Comparison of ENCODE assay signal across 13 cellular contexts in the genomic region with DNA sequence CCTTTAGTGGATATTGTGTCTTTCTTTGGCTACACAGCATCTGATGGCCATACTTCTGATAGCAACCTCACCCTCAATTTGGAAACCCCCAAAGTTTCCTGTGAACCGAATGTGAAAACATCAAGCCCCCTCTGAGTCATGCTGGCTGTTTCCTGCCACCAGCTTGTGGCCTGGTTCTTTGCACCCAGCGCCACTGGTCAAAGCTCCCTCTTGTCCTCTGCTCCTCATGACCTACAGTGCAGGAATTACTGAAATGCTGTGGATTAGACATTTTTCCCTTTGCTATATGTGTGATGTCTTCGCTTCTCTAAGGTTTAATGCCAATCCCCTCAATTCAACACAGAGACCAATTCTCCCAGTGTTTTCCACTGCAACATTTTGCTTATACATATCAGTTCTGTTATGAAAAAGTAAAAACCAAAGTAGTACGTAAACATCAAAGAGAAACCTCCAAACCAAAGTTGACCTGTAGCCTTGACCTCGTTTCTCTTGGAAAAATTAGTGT.
DNase-seq lines count a peak whose midpoint lies in the region; ATAC-seq and TF ChIP-seq lines count a peak whose summit lies in the region.
"Had no signal": no experiment of that assay in that cellular context is flagged by ENCODE, and none has a peak within 500 bp of the region (broad histone marks: within the 10 kb centered on the region; RNA-seq: fewer than 3 reads in every experiment).

No MANE protein-coding gene starts in this region.

- no peaks in the 10 kb centered on the region for H3K36me3 Mint-ChIP-seq in activated CD8-positive, alpha-beta T cell treated with anti-CD3 and anti-CD28 coated beads for 36 hours (ENCODE audit: low read depth)
- no peaks in the 10 kb centered on the region for H3K36me3 Mint-ChIP-seq in activated CD8-positive, alpha-beta T cell treated with anti-CD3 and anti-CD28 coated beads, Interleukin-2, amount 10 ng/mL, durations not matched to agents 7 days and 5 days (ENCODE audit: low read depth)
- no peaks in the 10 kb centered on the region for H3K36me3 Mint-ChIP-seq in stimulated activated effector memory CD8-positive, alpha-beta T cell treated with anti-CD3 and anti-CD28 coated beads, Interleukin-12 subunit alpha, Interleukin-12 subunit beta, amount 100 ng/mL, for 72 hours
- H3K36me3 Mint-ChIP-seq in endothelial cell (ENCODE audit: low read depth, unreplicated experiment) = no peaks in the 10 kb centered on the region

- H3K4me3 Mint-ChIP-seq in activated CD8-positive, alpha-beta T cell treated with anti-CD3 and anti-CD28 coated beads for 36 hours = no peak overlapping the region
- no peak overlapping the region for H3K4me3 Mint-ChIP-seq in activated CD8-positive, alpha-beta T cell treated with anti-CD3 and anti-CD28 coated beads, Interleukin-2, amount 10 ng/mL, durations not matched to agents 7 days and 5 days
- peak overlapping the region; percentile 4 for H3K4me3 Mint-ChIP-seq in stimulated activated effector memory CD8-positive, alpha-beta T cell treated with anti-CD3 and anti-CD28 coated beads, Interleukin-12 subunit alpha, Interleukin-12 subunit beta, amount 100 ng/mL, for 72 hours
- H3K4me3 Mint-ChIP-seq in endothelial cell (ENCODE audit: unreplicated experiment) = no peak overlapping the region
- H3K4me3 Mint-ChIP-seq: H9 had no signal

- ATAC-seq in activated CD8-positive, alpha-beta T cell treated with anti-CD3 and anti-CD28 coated beads for 36 hours = peak; percentile 30
- ATAC-seq in activated CD8-positive, alpha-beta T cell treated with anti-CD3 and anti-CD28 coated beads, Interleukin-2, amount 10 ng/mL, durations not matched to agents 7 days and 5 days = no peak
- ATAC-seq in GM21619 (IDR thresholded peaks at IDR 0.05; ENCODE audit: unreplicated experiment) (peak; percentile 90), HG03108 (IDR thresholded peaks at IDR 0.05; ENCODE audit: unreplicated experiment) (peak; percentile 71)
- ATAC-seq in stimulated activated effector memory CD8-positive, alpha-beta T cell treated with anti-CD3 and anti-CD28 coated beads, Interleukin-12 subunit alpha, Interleukin-12 subunit beta, amount 100 ng/mL, for 72 hours = peak; percentile 84
- ATAC-seq: A549, mucosa of descending colon had no signal

- POLR2A ChIA-PET in activated CD8-positive, alpha-beta T cell treated with anti-CD3 and anti-CD28 coated beads for 36 hours (lab: Charles Lee) = no interaction called here
- POLR2A ChIA-PET in activated CD8-positive, alpha-beta T cell treated with anti-CD3 and anti-CD28 coated beads, Interleukin-2, amount 10 ng/mL, durations not matched to agents 7 days and 5 days (lab: Charles Lee) = no interaction called here

- no peaks in the 10 kb centered on the region for H3K9me3 Mint-ChIP-seq in activated CD8-positive, alpha-beta T cell treated with anti-CD3 and anti-CD28 coated beads for 36 hours
- peaks cover 4% of the 10 kb centered on the region for H3K9me3 Mint-ChIP-seq in activated CD8-positive, alpha-beta T cell treated with anti-CD3 and anti-CD28 coated beads, Interleukin-2, amount 10 ng/mL, durations not matched to agents 7 days and 5 days (ENCODE audit: insufficient read depth)
- peaks cover 9% of the 10 kb centered on the region for H3K9me3 Mint-ChIP-seq in stimulated activated effector memory CD8-positive, alpha-beta T cell treated with anti-CD3 and anti-CD28 coated beads, Interleukin-12 subunit alpha, Interleukin-12 subunit beta, amount 100 ng/mL, for 72 hours
- H3K9me3 Mint-ChIP-seq in endothelial cell (ENCODE audit: unreplicated experiment) = no peaks in the 10 kb centered on the region
- H3K9me3 Mint-ChIP-seq: H9 had no signal

- intact Hi-C loops in activated CD8-positive, alpha-beta T cell treated with anti-CD3 and anti-CD28 coated beads for 36 hours (cut with micrococcal nuclease) = no loop called here

- H3K27ac Mint-ChIP-seq in activated CD8-positive, alpha-beta T cell treated with anti-CD3 and anti-CD28 coated beads for 36 hours = no peak overlapping the region
- no peak overlapping the region for H3K27ac Mint-ChIP-seq in activated CD8-positive, alpha-beta T cell treated with anti-CD3 and anti-CD28 coated beads, Interleukin-2, amount 10 ng/mL, durations not matched to agents 7 days and 5 days
- peak overlapping the region; percentile 8 for H3K27ac Mint-ChIP-seq in stimulated activated effector memory CD8-positive, alpha-beta T cell treated with anti-CD3 and anti-CD28 coated beads, Interleukin-12 subunit alpha, Interleukin-12 subunit beta, amount 100 ng/mL, for 72 hours
- no peak overlapping the region for H3K27ac Mint-ChIP-seq in endothelial cell (ENCODE audit: unreplicated experiment)

- TF ChIP-seq CTCF in activated CD8-positive, alpha-beta T cell treated with anti-CD3 and anti-CD28 coated beads for 36 hours (IDR thresholded peaks at IDR 0.05) = no peak
- no peak for TF ChIP-seq CTCF in endothelial cell (IDR thresholded peaks at IDR 0.05; ENCODE audit: unreplicated experiment)

- no peaks in the 10 kb centered on the region for H3K27me3 Mint-ChIP-seq in activated CD8-positive, alpha-beta T cell treated with anti-CD3 and anti-CD28 coated beads for 36 hours
- H3K27me3 Mint-ChIP-seq in activated CD8-positive, alpha-beta T cell treated with anti-CD3 and anti-CD28 coated beads, Interleukin-2, amount 10 ng/mL, durations not matched to agents 7 days and 5 days (ENCODE audit: low read depth) = no peaks in the 10 kb centered on the region
- H3K27me3 Mint-ChIP-seq in endothelial cell (ENCODE audit: unreplicated experiment) = no peaks in the 10 kb centered on the region

- H3K4me1 Mint-ChIP-seq in activated CD8-positive, alpha-beta T cell treated with anti-CD3 and anti-CD28 coated beads for 36 hours (ENCODE audit: low read depth) = peaks cover 3% of the 10 kb centered on the region
- no peaks in the 10 kb centered on the region for H3K4me1 Mint-ChIP-seq in activated CD8-positive, alpha-beta T cell treated with anti-CD3 and anti-CD28 coated beads, Interleukin-2, amount 10 ng/mL, durations not matched to agents 7 days and 5 days (ENCODE audit: low read depth)
- no peaks in the 10 kb centered on the region for H3K4me1 Mint-ChIP-seq in stimulated activated effector memory CD8-positive, alpha-beta T cell treated with anti-CD3 and anti-CD28 coated beads, Interleukin-12 subunit alpha, Interleukin-12 subunit beta, amount 100 ng/mL, for 72 hours
- peaks cover 4% of the 10 kb centered on the region for H3K4me1 Mint-ChIP-seq in endothelial cell (ENCODE audit: unreplicated experiment)

- CTCF ChIA-PET in activated CD8-positive, alpha-beta T cell treated with anti-CD3 and anti-CD28 coated beads for 36 hours (lab: Charles Lee) = no interaction called here
- CTCF ChIA-PET in activated CD8-positive, alpha-beta T cell treated with anti-CD3 and anti-CD28 coated beads, Interleukin-2, amount 10 ng/mL, durations not matched to agents 7 days and 5 days (lab: Charles Lee) = no interaction called here

- DNase-seq in activated CD8-positive, alpha-beta T cell treated with anti-CD3 and anti-CD28 coated beads for 36 hours = peak; percentile 20
- no peak for DNase-seq in activated CD8-positive, alpha-beta T cell treated with anti-CD3 and anti-CD28 coated beads, Interleukin-2, amount 10 ng/mL, durations not matched to agents 7 days and 5 days
- peak in 1 of 2 donors; percentile 44 for DNase-seq in stimulated activated effector memory CD8-positive, alpha-beta T cell treated with anti-CD3 and anti-CD28 coated beads, Interleukin-12 subunit alpha, Interleukin-12 subunit beta, amount 100 ng/mL, for 72 hours (ENCODE audit: low spot score in 2 of 2)
- DNase-seq in activated gamma-delta T cell (lab: John Stamatoyannopoulos, UW) (no peak), NCI-H526 treated with DMSO at 0.1 percent for 48 hours (lab: John Stamatoyannopoulos, UW) (no peak), endothelial cell (ENCODE audit: low spot score) (no peak)
- DNase-seq: DMS79 treated with DMSO at 0.1 percent for 48 hours; H9; mucosa of descending colon; stimulated activated CD8-positive, alpha-beta memory T cell treated with anti-CD3 and anti-CD28 coated beads, Interleukin-4, amount 100 ng/mL, for 48 hours had no signal
